Comparison of ENCODE assay signal across 9 cellular contexts in the genomic region with DNA sequence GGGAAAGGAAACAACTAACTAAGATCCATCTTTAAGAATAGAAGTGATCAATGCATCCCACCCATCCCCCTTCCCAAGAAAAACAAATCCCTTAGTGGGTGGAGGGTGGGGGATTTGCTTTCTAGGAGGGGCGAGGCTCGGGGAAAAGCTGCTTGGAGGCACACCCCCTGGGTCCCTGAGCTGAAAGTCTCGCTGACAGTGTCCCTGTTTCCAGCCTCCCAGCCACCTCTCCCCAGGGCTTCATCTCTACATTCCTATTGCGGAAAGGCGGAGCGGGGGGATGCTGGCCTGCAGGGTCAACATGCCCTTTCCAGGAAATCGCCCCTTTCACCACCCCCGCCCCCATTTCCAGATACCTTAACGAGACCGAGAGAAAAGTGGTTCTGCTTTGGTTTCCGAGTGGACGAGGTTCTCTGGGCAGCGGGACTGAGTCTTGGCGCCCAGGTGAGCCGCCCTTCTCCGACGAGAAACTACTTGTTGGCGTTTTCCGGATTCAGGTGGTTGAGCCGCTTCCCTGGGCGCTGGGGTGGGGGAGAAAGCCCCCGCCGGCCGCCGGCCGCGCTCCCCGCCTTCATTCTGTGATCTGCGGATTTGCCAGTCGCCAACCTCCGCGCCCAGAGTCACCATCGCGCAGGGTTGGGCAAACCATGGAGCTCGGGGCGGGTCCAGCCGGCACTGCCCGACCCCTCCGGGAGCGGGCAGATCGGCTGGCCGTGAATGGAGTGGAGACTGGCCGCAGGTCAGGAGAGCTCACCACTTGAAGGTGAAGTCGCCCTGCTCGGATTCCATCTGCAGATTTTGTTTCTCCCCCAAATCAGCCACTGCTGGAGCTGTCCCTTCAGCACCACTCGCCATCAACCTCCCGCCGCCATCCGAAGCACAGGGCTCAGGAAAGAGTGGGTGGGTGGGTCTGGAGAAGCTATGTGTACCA. TPM values are rescaled to one million over a fixed set of nuclear protein-coding genes. Genes with fewer than 3 reads are reported as not detected.
DNase-seq lines count a peak whose midpoint lies in the region; ATAC-seq and TF ChIP-seq lines count a peak whose summit lies in the region.
"Had no signal": no experiment of that assay in that cellular context is flagged by ENCODE, and none has a peak within 500 bp of the region (broad histone marks: within the 10 kb centered on the region; RNA-seq: fewer than 3 reads in every experiment).

No MANE protein-coding gene starts in this region.

- no peaks in the 10 kb centered on the region for H3K9me3 Mint-ChIP-seq in activated T-helper 2 cell treated with anti-CD3 and anti-CD28 coated beads, Interferon-gamma antibody, Interleukin-2, Interleukin-4, amounts not matched to agents 10 μg/mL and 5 μg/mL and 100 μg/mL, durations not matched to agents 14 hours and 24 hours and 36 hours

- peaks cover 34% of the 10 kb centered on the region for H3K27me3 Mint-ChIP-seq in activated T-helper 2 cell treated with anti-CD3 and anti-CD28 coated beads, Interferon-gamma antibody, Interleukin-2, Interleukin-4, amounts not matched to agents 10 μg/mL and 5 μg/mL and 100 μg/mL, durations not matched to agents 14 hours and 24 hours and 36 hours (ENCODE audit: low read depth)

- no peaks in the 10 kb centered on the region for H3K36me3 Mint-ChIP-seq in activated T-helper 2 cell treated with anti-CD3 and anti-CD28 coated beads, Interferon-gamma antibody, Interleukin-2, Interleukin-4, amounts not matched to agents 10 μg/mL and 5 μg/mL and 100 μg/mL, durations not matched to agents 14 hours and 24 hours and 36 hours (ENCODE audit: low read depth)

- peak overlapping the region; percentile 77 for H2AFZ ChIP-seq in parathyroid adenoma

- H3K4me2 ChIP-seq in parathyroid adenoma (ENCODE audit: low read length) = peak overlapping the region; percentile 67

- no peak overlapping the region for H3K27ac ChIP-seq in parathyroid adenoma

- DNase-seq in GM13976 (ENCODE audit: low spot score) = peak; percentile 38
- peak; percentile 62 for DNase-seq in NCI-H2227 treated with DMSO at 0.1 percent for 48 hours (lab: John Stamatoyannopoulos, UW)
- DNase-seq in ureter (ENCODE audit: low spot score) = no peak
- DNase-seq in NCI-H187 treated with DMSO at 0.1 percent for 48 hours (lab: John Stamatoyannopoulos, UW) = no peak
- DNase-seq in activated T-helper 2 cell treated with anti-CD3 and anti-CD28 coated beads, Interferon-gamma antibody, Interleukin-2, Interleukin-4, amounts not matched to agents 10 μg/mL and 5 μg/mL and 100 μg/mL, durations not matched to agents 14 hours and 24 hours and 36 hours (ENCODE audit: low spot score) = no peak

- intact Hi-C loops in activated T-helper 2 cell treated with anti-CD3 and anti-CD28 coated beads, Interferon-gamma antibody, Interleukin-2, Interleukin-4, amounts not matched to agents 10 μg/mL and 5 μg/mL and 100 μg/mL, durations not matched to agents 14 hours and 24 hours and 36 hours (cut with micrococcal nuclease) = no loop called here

- ATAC-seq in GM18519 (IDR thresholded peaks at IDR 0.05; ENCODE audit: low FRiP score, unreplicated experiment) = no peak

- peak overlapping the region; percentile 35 for H3K9ac ChIP-seq in endocrine pancreas (ENCODE audit: control insufficient read depth, insufficient read depth, low read length)
- H3K9ac ChIP-seq in parathyroid adenoma = no peak overlapping the region

- TF ChIP-seq CTCF in GM13976 (IDR thresholded peaks at IDR 0.05; ENCODE audit: borderline replicate concordance, control extremely low read depth, extremely low read depth, insufficient read depth, missing control alignments) = no peak
- TF ChIP-seq CTCF in parathyroid adenoma (IDR thresholded peaks at IDR 0.05) = no peak

- H3K4me1 ChIP-seq in endocrine pancreas (ENCODE audit: control insufficient read depth, insufficient read depth, low read length) (no peaks in the 10 kb centered on the region), parathyroid adenoma (no peaks in the 10 kb centered on the region)

- in situ Hi-C loops in GM13976 (cut with MboI; ENCODE audit: low sequenced_read_pairs, unreplicated experiment) = no loop called here

- no peaks in the 10 kb centered on the region for H3K27me3 ChIP-seq in endocrine pancreas (ENCODE audit: control insufficient read depth, insufficient read depth, low read length)
- H3K27me3 ChIP-seq in parathyroid adenoma (ENCODE audit: control insufficient read depth, insufficient read depth, low read length) = no peaks in the 10 kb centered on the region

- H3K4me3 Mint-ChIP-seq in activated T-helper 2 cell treated with anti-CD3 and anti-CD28 coated beads, Interferon-gamma antibody, Interleukin-2, Interleukin-4, amounts not matched to agents 10 μg/mL and 5 μg/mL and 100 μg/mL, durations not matched to agents 14 hours and 24 hours and 36 hours (ENCODE audit: low read depth) = no peak overlapping the region
- H3K4me3 Mint-ChIP-seq: central memory CD8-positive, alpha-beta T cell had no signal

- no peaks in the 10 kb centered on the region for H3K4me1 Mint-ChIP-seq in activated T-helper 2 cell treated with anti-CD3 and anti-CD28 coated beads, Interferon-gamma antibody, Interleukin-2, Interleukin-4, amounts not matched to agents 10 μg/mL and 5 μg/mL and 100 μg/mL, durations not matched to agents 14 hours and 24 hours and 36 hours (ENCODE audit: low read depth)
- H3K4me1 Mint-ChIP-seq: central memory CD8-positive, alpha-beta T cell had no signal

- no peaks in the 10 kb centered on the region for H3K36me3 ChIP-seq in endocrine pancreas (ENCODE audit: control insufficient read depth, insufficient read depth, low read length)
- H3K36me3 ChIP-seq in parathyroid adenoma (ENCODE audit: control insufficient read depth, insufficient read depth, low read length) = no peaks in the 10 kb centered on the region

- no peaks in the 10 kb centered on the region for H3K9me3 ChIP-seq in endocrine pancreas (ENCODE audit: control insufficient read depth, low read length)
- H3K9me3 ChIP-seq in parathyroid adenoma (ENCODE audit: control insufficient read depth, low read length) = no peaks in the 10 kb centered on the region

- no peak overlapping the region for H3K27ac Mint-ChIP-seq in activated T-helper 2 cell treated with anti-CD3 and anti-CD28 coated beads, Interferon-gamma antibody, Interleukin-2, Interleukin-4, amounts not matched to agents 10 μg/mL and 5 μg/mL and 100 μg/mL, durations not matched to agents 14 hours and 24 hours and 36 hours

- H3K4me3 ChIP-seq in endocrine pancreas (ENCODE audit: control insufficient read depth, insufficient read depth, low read length) = peak overlapping the region; percentile 67
- no peak overlapping the region for H3K4me3 ChIP-seq in parathyroid adenoma (ENCODE audit: low read depth, low read length)

- no peaks in the 10 kb centered on the region for H3K79me2 ChIP-seq in parathyroid adenoma

RNA-seq across cellular contexts. Expression of a gene that starts 0.5 kb away (rescaled TPM):
- not detected for total RNA-seq in ureter
- not detected in 2 replicates for total RNA-seq in activated T-helper 2 cell treated with anti-CD3 and anti-CD28 coated beads, Interferon-gamma antibody, Interleukin-2, Interleukin-4, amounts not matched to agents 10 μg/mL and 5 μg/mL and 100 μg/mL, durations not matched to agents 14 hours and 24 hours and 36 hours

Comparison
In these comparisons a context has a peak if more than half of its experiments do, and no peak if none do; other contexts are left out.
1. DNase-seq: peak in GM13976 (single experiment) and NCI-H2227 treated with DMSO at 0.1 percent for 48 hours (single experiment); none in ureter (single experiment), NCI-H187 treated with DMSO at 0.1 percent for 48 hours (single experiment) and activated T-helper 2 cell treated with anti-CD3 and anti-CD28 coated beads, Interferon-gamma antibody, Interleukin-2, Interleukin-4, amounts not matched to agents 10 μg/mL and 5 μg/mL and 100 μg/mL, durations not matched to agents 14 hours and 24 hours and 36 hours (single experiment).